In genomic region chr14:69451941-69452340, GRCh38 we compare ENCODE assay signal across 33 cellular contexts.
"Had no signal": no experiment of that assay in that cellular context is flagged by ENCODE, and none has a peak within 500 bp of the region (broad histone marks: within the 10 kb centered on the region; RNA-seq: fewer than 3 reads in every experiment).

No MANE protein-coding gene starts in this region.

- H3K36me3 Mint-ChIP-seq: activated naive CD4-positive, alpha-beta T cell treated with anti-CD3 and anti-CD28 coated beads, Interleukin-2, amount 50 U/mL, for 72 hours had no signal

- H3K27me3 ChIP-seq: brain microvascular endothelial cell had no signal

- DNase-seq: activated B cell treated with CpG ODN at 0.5 μM for 24 hours; activated CD4-positive, alpha-beta memory T cell treated with anti-CD3 and anti-CD28 coated beads, Interleukin-2, amount 10 ng/mL, durations not matched to agents 7 days and 5 days; activated CD4-positive, alpha-beta T cell treated with anti-CD3 and anti-CD28 coated beads for 4 hours; activated CD4-positive, CD25-positive, alpha-beta regulatory T cell treated with anti-CD3 and anti-CD28 coated beads, Interleukin-2, amount 50 U/mL, for 72 hours; activated CD8-positive, alpha-beta memory T cell treated with anti-CD3 and anti-CD28 coated beads for 24 hours; activated CD8-positive, alpha-beta memory T cell treated with anti-CD3 and anti-CD28 coated beads, Interleukin-2, amount 10 ng/mL, durations not matched to agents 7 days and 5 days; activated CD8-positive, alpha-beta memory T cell treated with anti-CD3 and anti-CD28 coated beads, Interleukin-2, amount 50 U/mL, for 48 hours; activated effector memory CD4-positive, alpha-beta T cell treated with anti-CD3 and anti-CD28 coated beads, Interleukin-2, amount 50 U/mL, for 16 hours; activated naive CD4-positive, alpha-beta T cell; activated T-cell treated with anti-CD3 and anti-CD28 coated beads, Interleukin-2, amount 50 U/mL, for 48 hours; amniotic stem cell; aorta; brain microvascular endothelial cell; central memory CD4-positive, alpha-beta T cell; Karpas-422; KBM-7; MM.1S; MV-4-11; NCI-H1092 treated with DMSO at 0.1 percent for 48 hours; NCI-H1417; NCI-H146; NCI-H187; NCI-H2029 treated with DMSO at 0.1 percent for 48 hours; NCI-H2107; NCI-H2171; NCI-H510A; NCI-H526; NCI-H748 treated with DMSO at 0.1 percent for 48 hours; NK-92 treated with Interleukin-12 subunit alpha and Interleukin-12 subunit beta, amount 100 ng/mL, for 24 hours; Right ventricle myocardium superior had no signal

- H3K4me3 ChIP-seq: PC-9 had no signal

- H3K27ac ChIP-seq: brain microvascular endothelial cell, PC-9 had no signal

- H3K4me3 Mint-ChIP-seq: activated B cell treated with CpG ODN at 0.5 μM for 24 hours; activated CD4-positive, alpha-beta memory T cell treated with anti-CD3 and anti-CD28 coated beads, Interleukin-2, amount 10 ng/mL, durations not matched to agents 7 days and 5 days; activated CD8-positive, alpha-beta memory T cell treated with anti-CD3 and anti-CD28 coated beads, Interleukin-2, amount 10 ng/mL, durations not matched to agents 7 days and 5 days; T-helper 2 cell treated with Interferon-gamma antibody and Interleukin-4, amounts not matched to agents 5 μg/mL and 100 μg/mL, for 36 hours had no signal

- ATAC-seq: activated CD8-positive, alpha-beta memory T cell treated with anti-CD3 and anti-CD28 coated beads, Interleukin-2, amount 10 ng/mL, durations not matched to agents 7 days and 5 days; activated naive CD4-positive, alpha-beta T cell treated with anti-CD3 and anti-CD28 coated beads, Interleukin-2, amount 50 U/mL, for 72 hours had no signal

- H3K9me3 Mint-ChIP-seq: activated B cell treated with CpG ODN at 0.5 μM for 24 hours; activated CD4-positive, alpha-beta memory T cell treated with anti-CD3 and anti-CD28 coated beads, Interleukin-2, amount 10 ng/mL, durations not matched to agents 7 days and 5 days; activated naive CD4-positive, alpha-beta T cell treated with anti-CD3 and anti-CD28 coated beads, Interleukin-2, amount 50 U/mL, for 72 hours; T-helper 2 cell treated with Interferon-gamma antibody and Interleukin-4, amounts not matched to agents 5 μg/mL and 100 μg/mL, for 36 hours had no signal

- H3K27ac Mint-ChIP-seq: activated B cell treated with CpG ODN at 0.5 μM for 24 hours; activated CD4-positive, alpha-beta memory T cell treated with anti-CD3 and anti-CD28 coated beads, Interleukin-2, amount 10 ng/mL, durations not matched to agents 7 days and 5 days; activated CD8-positive, alpha-beta memory T cell treated with anti-CD3 and anti-CD28 coated beads, Interleukin-2, amount 10 ng/mL, durations not matched to agents 7 days and 5 days; activated naive CD4-positive, alpha-beta T cell treated with anti-CD3 and anti-CD28 coated beads, Interleukin-2, amount 50 U/mL, for 72 hours; T-helper 2 cell treated with Interferon-gamma antibody and Interleukin-4, amounts not matched to agents 5 μg/mL and 100 μg/mL, for 36 hours had no signal

- H3K27me3 Mint-ChIP-seq: activated B cell treated with CpG ODN at 0.5 μM for 24 hours; activated CD4-positive, alpha-beta memory T cell treated with anti-CD3 and anti-CD28 coated beads, Interleukin-2, amount 10 ng/mL, durations not matched to agents 7 days and 5 days; activated CD8-positive, alpha-beta memory T cell treated with anti-CD3 and anti-CD28 coated beads, Interleukin-2, amount 10 ng/mL, durations not matched to agents 7 days and 5 days had no signal

- H2AFZ ChIP-seq: PC-9 had no signal

- H3K4me1 Mint-ChIP-seq: activated B cell treated with CpG ODN at 0.5 μM for 24 hours; activated CD4-positive, alpha-beta memory T cell treated with anti-CD3 and anti-CD28 coated beads, Interleukin-2, amount 10 ng/mL, durations not matched to agents 7 days and 5 days; activated CD8-positive, alpha-beta memory T cell treated with anti-CD3 and anti-CD28 coated beads, Interleukin-2, amount 10 ng/mL, durations not matched to agents 7 days and 5 days had no signal

- H3K4me2 ChIP-seq: PC-9 had no signal
